In genomic region chr13:111789011-111789410, GRCh38 we compare ENCODE assay signal across 29 cellular contexts.
"Had no signal": no experiment of that assay in that cellular context is flagged by ENCODE, and none has a peak within 500 bp of the region (broad histone marks: within the 10 kb centered on the region; RNA-seq: fewer than 3 reads in every experiment).

No MANE protein-coding gene starts in this region.

- DNase-seq: activated CD4-positive, alpha-beta T cell treated with anti-CD3 and anti-CD28 coated beads for 36 hours; activated CD4-positive, alpha-beta T cell treated with anti-CD3 and anti-CD28 coated beads, Interleukin-2, amount 50 U/mL, for 48 hours; activated CD4-positive, CD25-positive, alpha-beta regulatory T cell; activated CD8-positive, alpha-beta memory T cell treated with anti-CD3 and anti-CD28 coated beads, Interleukin-2, amount 50 U/mL, for 4 hours; activated effector memory CD4-positive, alpha-beta T cell treated with anti-CD3 and anti-CD28 coated beads, Interleukin-2, amount 50 U/mL, for 16 hours; activated naive CD4-positive, alpha-beta T cell treated with anti-CD3 and anti-CD28 coated beads for 36 hours; activated T-cell treated with anti-CD3 and anti-CD28 coated beads, Interleukin-2, amount 50 U/mL, for 1 hour; adrenal gland; cerebellar nuclear complex; foreskin keratinocyte; hypothalamus; left cardiac atrium; mammary epithelial cell; psoas muscle; stimulated activated naive CD4-positive, alpha-beta T cell; T-helper 1 cell; tibial artery had no signal

- H3K4me1 ChIP-seq: adrenal gland, ascending aorta, foreskin keratinocyte, heart left ventricle, pancreas, psoas muscle, suprapubic skin, tibial artery had no signal

- ATAC-seq: activated CD4-positive, alpha-beta T cell treated with anti-CD3 and anti-CD28 coated beads for 36 hours; esophagus mucosa; foreskin keratinocyte; left cardiac atrium; pancreas; psoas muscle had no signal

- H3K27me3 Mint-ChIP-seq: activated CD4-positive, alpha-beta T cell treated with anti-CD3 and anti-CD28 coated beads for 36 hours; activated naive CD8-positive, alpha-beta T cell treated with anti-CD3 and anti-CD28 coated beads for 36 hours; brain had no signal

- H3K36me3 Mint-ChIP-seq: activated naive CD8-positive, alpha-beta T cell treated with anti-CD3 and anti-CD28 coated beads for 36 hours; brain had no signal

- H3K9me3 Mint-ChIP-seq: activated naive CD4-positive, alpha-beta T cell treated with anti-CD3 and anti-CD28 coated beads for 36 hours; activated naive CD8-positive, alpha-beta T cell treated with anti-CD3 and anti-CD28 coated beads for 36 hours; activated T-helper 1 cell treated with anti-CD3 and anti-CD28 coated beads, Interleukin-12 subunit alpha, Interleukin-12 subunit beta, Interleukin-2, Interleukin-4 antibody, amounts not matched to agents 30 ng/mL and 10 ng/mL and 1 ng/mL, durations not matched to agents 14 hours and 24 hours and 36 hours; brain; nephron; T-helper 2 cell treated with Interferon-gamma antibody and Interleukin-4, amounts not matched to agents 5 μg/mL and 100 μg/mL, for 36 hours had no signal

- H3K27me3 ChIP-seq: adrenal gland, ascending aorta, foreskin keratinocyte, pancreas, tibial artery had no signal

- H3K4me3 ChIP-seq: adrenal gland, ascending aorta, cardiac muscle cell, coronary artery, heart left ventricle, pancreas, psoas muscle, suprapubic skin, tibial artery had no signal

- H3K36me3 ChIP-seq: adrenal gland, ascending aorta, cardiac muscle cell, heart left ventricle, pancreas, suprapubic skin, tibial artery had no signal

- H3K27ac ChIP-seq: adrenal gland, ascending aorta, cardiac muscle cell, coronary artery, foreskin keratinocyte, heart left ventricle, pancreas, psoas muscle, suprapubic skin, tibial artery had no signal

- H3K4me3 Mint-ChIP-seq: activated CD4-positive, alpha-beta T cell treated with anti-CD3 and anti-CD28 coated beads for 36 hours; activated naive CD4-positive, alpha-beta T cell treated with anti-CD3 and anti-CD28 coated beads for 36 hours; activated naive CD8-positive, alpha-beta T cell treated with anti-CD3 and anti-CD28 coated beads for 36 hours; activated T-helper 1 cell treated with anti-CD3 and anti-CD28 coated beads, Interleukin-12 subunit alpha, Interleukin-12 subunit beta, Interleukin-2, Interleukin-4 antibody, amounts not matched to agents 30 ng/mL and 10 ng/mL and 1 ng/mL, durations not matched to agents 14 hours and 24 hours and 36 hours; brain; nephron; T-helper 2 cell treated with Interferon-gamma antibody and Interleukin-4, amounts not matched to agents 5 μg/mL and 100 μg/mL, for 36 hours had no signal

- H3K4me1 Mint-ChIP-seq: activated CD4-positive, alpha-beta T cell treated with anti-CD3 and anti-CD28 coated beads for 36 hours; activated naive CD8-positive, alpha-beta T cell treated with anti-CD3 and anti-CD28 coated beads for 36 hours; brain; nephron had no signal

- H3K9me3 ChIP-seq: adrenal gland, ascending aorta, heart left ventricle, pancreas, psoas muscle, suprapubic skin, tibial artery had no signal

- H3K27ac Mint-ChIP-seq: activated CD4-positive, alpha-beta T cell treated with anti-CD3 and anti-CD28 coated beads for 36 hours; activated naive CD4-positive, alpha-beta T cell treated with anti-CD3 and anti-CD28 coated beads for 36 hours; activated naive CD8-positive, alpha-beta T cell treated with anti-CD3 and anti-CD28 coated beads for 36 hours; activated T-helper 1 cell treated with anti-CD3 and anti-CD28 coated beads, Interleukin-12 subunit alpha, Interleukin-12 subunit beta, Interleukin-2, Interleukin-4 antibody, amounts not matched to agents 30 ng/mL and 10 ng/mL and 1 ng/mL, durations not matched to agents 14 hours and 24 hours and 36 hours; brain; nephron; T-helper 2 cell treated with Interferon-gamma antibody and Interleukin-4, amounts not matched to agents 5 μg/mL and 100 μg/mL, for 36 hours had no signal
